ENCODE assay signal across 20 cellular contexts in the genomic region with DNA sequence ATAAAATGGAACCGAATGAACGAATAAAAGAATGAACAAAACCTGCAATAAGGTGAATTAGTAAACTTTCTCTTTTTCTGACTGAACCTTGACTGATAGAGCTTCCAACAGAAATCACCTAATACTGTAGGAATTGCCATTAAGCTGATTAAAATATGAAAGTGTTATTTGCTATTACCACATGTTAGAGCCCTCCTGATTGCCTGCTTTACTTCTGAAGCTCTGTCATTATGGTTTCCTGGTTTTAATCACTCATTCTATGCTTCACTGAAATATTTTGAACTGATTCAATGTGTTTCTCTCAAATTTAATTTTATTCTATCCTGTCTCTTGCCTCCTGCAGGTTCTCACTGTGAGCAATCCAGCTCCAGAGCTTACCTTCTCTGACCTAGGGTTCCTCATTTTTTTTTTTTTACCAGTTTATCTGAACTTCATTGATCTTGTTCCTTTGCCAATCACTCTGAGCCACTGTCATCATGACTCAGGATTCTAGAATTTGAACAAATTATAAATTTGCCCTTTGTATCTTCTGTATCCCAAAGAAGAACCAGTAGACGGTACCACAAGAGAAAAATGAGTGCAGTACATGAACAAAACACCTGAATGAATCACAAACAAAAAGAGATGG. TPM values are rescaled to one million over a fixed set of nuclear protein-coding genes. Genes with fewer than 3 reads are reported as not detected.
"Had no signal": no experiment of that assay in that cellular context is flagged by ENCODE, and none has a peak within 500 bp of the region (broad histone marks: within the 10 kb centered on the region; RNA-seq: fewer than 3 reads in every experiment).

No MANE protein-coding gene starts in this region.

- H3K36me3 ChIP-seq: adrenal gland, colonic mucosa, gastrocnemius medialis, heart right ventricle, stomach, thoracic aorta had no signal

- H3K27me3 Mint-ChIP-seq: activated CD4-positive, alpha-beta T cell treated with anti-CD3 and anti-CD28 coated beads, Interleukin-2, amount 10 ng/mL, durations not matched to agents 7 days and 5 days; activated naive CD4-positive, alpha-beta T cell treated with anti-CD3 and anti-CD28 coated beads, Interleukin-2, amount 10 ng/mL, durations not matched to agents 7 days and 5 days had no signal

- H3K9me3 Mint-ChIP-seq: activated naive CD4-positive, alpha-beta T cell treated with anti-CD3 and anti-CD28 coated beads, Interleukin-2, amount 10 ng/mL, durations not matched to agents 7 days and 5 days; activated T-helper 17 cell treated with anti-CD3 and anti-CD28 coated beads, Interleukin-2, amount 50 U/mL, for 72 hours had no signal

- H3K4me1 ChIP-seq: adrenal gland, colonic mucosa, gastrocnemius medialis, heart right ventricle, stomach had no signal

- H3K27ac Mint-ChIP-seq: activated CD4-positive, alpha-beta T cell treated with anti-CD3 and anti-CD28 coated beads, Interleukin-2, amount 10 ng/mL, durations not matched to agents 7 days and 5 days; activated naive CD4-positive, alpha-beta T cell treated with anti-CD3 and anti-CD28 coated beads, Interleukin-2, amount 10 ng/mL, durations not matched to agents 7 days and 5 days; activated T-helper 17 cell treated with anti-CD3 and anti-CD28 coated beads, Interleukin-2, amount 50 U/mL, for 72 hours had no signal

- H3K4me1 Mint-ChIP-seq: activated CD4-positive, alpha-beta T cell treated with anti-CD3 and anti-CD28 coated beads, Interleukin-2, amount 10 ng/mL, durations not matched to agents 7 days and 5 days; activated naive CD4-positive, alpha-beta T cell treated with anti-CD3 and anti-CD28 coated beads, Interleukin-2, amount 10 ng/mL, durations not matched to agents 7 days and 5 days; activated T-helper 17 cell treated with anti-CD3 and anti-CD28 coated beads, Interleukin-2, amount 50 U/mL, for 72 hours; neural crest cell had no signal

- H3K4me3 ChIP-seq: adrenal gland, colonic mucosa, gastrocnemius medialis, heart right ventricle, stomach, thoracic aorta had no signal

- H3K27ac ChIP-seq: adrenal gland, colonic mucosa, gastrocnemius medialis, heart right ventricle, stomach, thoracic aorta had no signal

- H3K4me3 Mint-ChIP-seq: activated CD4-positive, alpha-beta T cell treated with anti-CD3 and anti-CD28 coated beads, Interleukin-2, amount 10 ng/mL, durations not matched to agents 7 days and 5 days; activated naive CD4-positive, alpha-beta T cell treated with anti-CD3 and anti-CD28 coated beads, Interleukin-2, amount 10 ng/mL, durations not matched to agents 7 days and 5 days; activated T-helper 17 cell treated with anti-CD3 and anti-CD28 coated beads, Interleukin-2, amount 50 U/mL, for 72 hours; neural crest cell had no signal

- H3K9me3 ChIP-seq: adrenal gland, colonic mucosa, gastrocnemius medialis, thoracic aorta had no signal

- H3K36me3 Mint-ChIP-seq: activated naive CD4-positive, alpha-beta T cell treated with anti-CD3 and anti-CD28 coated beads, Interleukin-2, amount 10 ng/mL, durations not matched to agents 7 days and 5 days had no signal

- DNase-seq: activated CD4-positive, alpha-beta T cell treated with anti-CD3 and anti-CD28 coated beads, Interleukin-2, amount 10 ng/mL, durations not matched to agents 7 days and 5 days; activated CD4-positive, CD25-positive, alpha-beta regulatory T cell; activated CD8-positive, alpha-beta memory T cell treated with anti-CD3 and anti-CD28 coated beads for 24 hours; activated naive CD4-positive, alpha-beta T cell treated with anti-CD3 and anti-CD28 coated beads, Interleukin-2, amount 10 ng/mL, durations not matched to agents 7 days and 5 days; adrenal gland; caudate nucleus; colonic mucosa; effector CD8-positive, alpha-beta T cell; gastrocnemius medialis; heart right ventricle; left ventricle myocardium superior; stimulated activated CD4-positive, alpha-beta T cell treated with anti-CD3 and anti-CD28 coated beads, Interleukin-15, amount 100 ng/mL, for 24 hours; stimulated activated CD4-positive, alpha-beta T cell treated with anti-CD3 and anti-CD28 coated beads, Interleukin-4, amount 100 ng/mL, for 24 hours; stomach had no signal

- H3K27me3 ChIP-seq: adrenal gland, colonic mucosa, gastrocnemius medialis, heart right ventricle, stomach had no signal

- ATAC-seq: activated T-helper 17 cell treated with anti-CD3 and anti-CD28 coated beads, Interleukin-2, amount 50 U/mL, for 72 hours; gastrocnemius medialis; heart right ventricle; left ventricle myocardium superior had no signal

RNA-seq across cellular contexts. Expression of gene UGT2B15, which starts 48.1 kb away (rescaled TPM):
- total RNA-seq: activated CD4-positive, alpha-beta T cell treated with anti-CD3 and anti-CD28 coated beads, Interleukin-2, amount 10 ng/mL, durations not matched to agents 7 days and 5 days; activated T-helper 17 cell treated with anti-CD3 and anti-CD28 coated beads, Interleukin-2, amount 50 U/mL, for 72 hours; heart right ventricle; left ventricle myocardium superior; mesenteric fat pad; neural crest cell; osteocyte; skeletal muscle tissue; thoracic aorta had no signal
